24 cellular contexts compared by ENCODE assay signal in genomic region chr17:61216066-61216465, GRCh38.
"Had no signal": no experiment of that assay in that cellular context is flagged by ENCODE, and none has a peak within 500 bp of the region (broad histone marks: within the 10 kb centered on the region; RNA-seq: fewer than 3 reads in every experiment).

No MANE protein-coding gene starts in this region.

- H3K4me3 ChIP-seq: colonic mucosa, dorsolateral prefrontal cortex, esophagus muscularis mucosa, esophagus squamous epithelium, gastrocnemius medialis, gastroesophageal sphincter, heart left ventricle, heart right ventricle had no signal

- H3K36me3 ChIP-seq: colonic mucosa, esophagus muscularis mucosa, esophagus squamous epithelium, gastrocnemius medialis, gastroesophageal sphincter, heart left ventricle, heart right ventricle had no signal

- H3K9me3 Mint-ChIP-seq: dendritic cell treated with granulocyte-macrophage colony-stimulating factor and Interleukin-4, amounts not matched to agents 40 ng/mL and 50 ng/mL, for 4 days; effector memory CD8-positive, alpha-beta T cell; endodermal cell had no signal

- DNase-seq: colonic mucosa; cortex of kidney; dermis blood vessel endothelial cell; dorsolateral prefrontal cortex; effector CD4-positive, alpha-beta T cell; effector CD8-positive, alpha-beta T cell; effector memory CD4-positive, alpha-beta T cell; effector memory CD8-positive, alpha-beta T cell; endodermal cell; erythroblast; esophagus squamous epithelium; foreskin fibroblast; foreskin keratinocyte; foreskin melanocyte; gastrocnemius medialis; glutamatergic neuron; head of caudate nucleus; heart left ventricle; heart right ventricle had no signal

- H3K4me1 ChIP-seq: colonic mucosa, foreskin keratinocyte had no signal

- ATAC-seq: effector memory CD8-positive, alpha-beta T cell; esophagus mucosa; foreskin keratinocyte; gastrocnemius medialis; gastroesophageal sphincter; heart left ventricle; heart right ventricle had no signal

- H3K27me3 ChIP-seq: colonic mucosa, dorsolateral prefrontal cortex, esophagus muscularis mucosa, esophagus squamous epithelium, foreskin keratinocyte, gastrocnemius medialis, gastroesophageal sphincter, heart left ventricle, heart right ventricle had no signal

- H3K27me3 Mint-ChIP-seq: effector memory CD8-positive, alpha-beta T cell had no signal

- H3K27ac Mint-ChIP-seq: dendritic cell treated with granulocyte-macrophage colony-stimulating factor and Interleukin-4, amounts not matched to agents 40 ng/mL and 50 ng/mL, for 4 days; effector memory CD8-positive, alpha-beta T cell; endodermal cell had no signal

- H3K4me3 Mint-ChIP-seq: dendritic cell treated with granulocyte-macrophage colony-stimulating factor and Interleukin-4, amounts not matched to agents 40 ng/mL and 50 ng/mL, for 4 days; effector memory CD8-positive, alpha-beta T cell; endodermal cell had no signal

- H3K27ac ChIP-seq: colonic mucosa, dorsolateral prefrontal cortex, epithelial cell of prostate, esophagus muscularis mucosa, esophagus squamous epithelium, foreskin keratinocyte, gastrocnemius medialis, gastroesophageal sphincter, heart left ventricle had no signal

- H3K9me3 ChIP-seq: colonic mucosa, esophagus muscularis mucosa, esophagus squamous epithelium, gastrocnemius medialis, gastroesophageal sphincter, heart left ventricle, heart right ventricle had no signal
